In the genomic region with DNA sequence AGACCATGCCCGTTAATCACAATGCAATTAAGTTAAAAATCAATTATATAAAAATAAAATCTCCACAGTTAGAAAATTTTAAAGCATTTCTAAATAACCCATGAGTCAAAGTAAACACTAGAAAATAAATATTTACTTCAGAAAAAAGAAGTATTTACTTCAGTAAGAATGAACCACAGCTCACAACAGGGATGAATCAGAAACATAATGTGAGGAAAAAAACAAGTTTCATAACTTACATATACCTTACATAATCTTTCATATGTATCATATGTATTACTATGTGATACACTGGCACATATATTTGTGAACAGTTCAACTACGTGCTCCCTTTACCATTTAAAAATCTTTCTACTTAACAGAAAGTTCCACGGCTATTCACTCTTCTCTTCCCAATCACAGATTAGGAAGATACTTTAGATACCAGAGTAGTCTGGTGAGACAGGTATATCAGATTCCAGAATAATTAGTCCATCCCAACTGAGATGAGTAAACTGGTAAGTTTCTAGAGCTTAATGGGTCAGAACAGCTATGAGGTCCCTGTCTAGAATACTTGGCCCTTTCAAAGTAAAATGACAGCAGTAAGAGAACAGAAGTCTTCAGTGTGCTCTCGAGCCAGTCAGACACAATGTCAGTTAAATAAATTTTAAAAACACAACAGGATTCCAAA, we compare ENCODE assay signal across 22 cellular contexts.
DNase-seq lines count a peak whose midpoint lies in the region; ATAC-seq and TF ChIP-seq lines count a peak whose summit lies in the region.
"Had no signal": no experiment of that assay in that cellular context is flagged by ENCODE, and none has a peak within 500 bp of the region (broad histone marks: within the 10 kb centered on the region; RNA-seq: fewer than 3 reads in every experiment).

No MANE protein-coding gene starts in this region.

- H3K9me2 ChIP-seq in PC-3 (replicated peaks; ENCODE audit: low read length), result no peaks in the 10 kb centered on the region

- no peak for TF ChIP-seq CTCF in 22Rv1 (IDR thresholded peaks at IDR 0.05)
- no peak for TF ChIP-seq CTCF in PC-3 (conservative IDR thresholded peaks at IDR 0.05; ENCODE audit: low read depth, low read length)
- no peak for TF ChIP-seq CTCF in epithelial cell of esophagus (IDR thresholded peaks at IDR 0.05; ENCODE audit: insufficient read depth, low read depth, low read length, missing control alignments)

- H4K91ac ChIP-seq in mesenchymal stem cell (ENCODE audit: low read length), result no peak overlapping the region

- H2BK15ac ChIP-seq in mesenchymal stem cell (ENCODE audit: low read depth, poor library complexity, severe bottlenecking), result no peak overlapping the region

- H3K9ac ChIP-seq in PC-3 (ENCODE audit: low read length), result no peak overlapping the region
- peak overlapping the region; percentile 87 for H3K9ac ChIP-seq in mesenchymal stem cell (ENCODE audit: low read length)

- no peaks in the 10 kb centered on the region for H4K20me1 ChIP-seq in PC-3 (ENCODE audit: low read length)

- H3K4me1 ChIP-seq in PC-3 (ENCODE audit: insufficient read depth, low read length) (peaks cover 30% of the 10 kb centered on the region), mesenchymal stem cell (ENCODE audit: control insufficient read depth, insufficient read depth, low read depth, low read length) (peaks cover 1% of the 10 kb centered on the region)

- no peak overlapping the region for H3K4ac ChIP-seq in mesenchymal stem cell (ENCODE audit: low read depth in 1 of 2, low read length in 2 of 2)

- H3K14ac ChIP-seq in mesenchymal stem cell (ENCODE audit: low read length in 2 of 2), result no peak overlapping the region

- WGBS in mesenchymal stem cell, result no CpG with 5 or more reads among the region's 4 CpGs

- no peak overlapping the region for H3K18ac ChIP-seq in mesenchymal stem cell (ENCODE audit: low read depth in 1 of 2, low read length in 2 of 2)

- no peak overlapping the region for H3K23ac ChIP-seq in mesenchymal stem cell (ENCODE audit: low read length in 2 of 2)

- CTCF ChIA-PET in PC-3 (lab: Charles Lee), result no interaction called here

- no peak overlapping the region for H2BK120ac ChIP-seq in mesenchymal stem cell (ENCODE audit: low read depth, low read length)

- H3K79me2 ChIP-seq in PC-3 (ENCODE audit: low read length), result peaks cover 90% of the 10 kb centered on the region

- H3K79me1 ChIP-seq in mesenchymal stem cell (replicated peaks; ENCODE audit: low read length, poor library complexity, severe bottlenecking), result peaks cover 7% of the 10 kb centered on the region

- H3K27me3 ChIP-seq in PC-3 (ENCODE audit: low read length) (no peaks in the 10 kb centered on the region), mesenchymal stem cell (ENCODE audit: control insufficient read depth in 1 of 2, insufficient read depth in 1 of 2, low read length in 2 of 2) (no peaks in the 10 kb centered on the region)
- H3K27me3 ChIP-seq: esophagus muscularis mucosa, neutrophil, right atrium auricular region, upper lobe of left lung had no signal

- H3K4me2 ChIP-seq in PC-3 (ENCODE audit: low read length), result peak overlapping the region; percentile 54
- no peak overlapping the region for H3K4me2 ChIP-seq in mesenchymal stem cell (ENCODE audit: low read length, poor library complexity, severe bottlenecking)

- H2AFZ ChIP-seq in PC-3 (ENCODE audit: low read length) (no peak overlapping the region), mesenchymal stem cell (ENCODE audit: low read depth, low read length) (no peak overlapping the region)

- no peak overlapping the region for H2AK5ac ChIP-seq in mesenchymal stem cell (ENCODE audit: low read length, severe bottlenecking)

- DNase-seq in PC-3 (peak; percentile 48), epithelial cell of esophagus (ENCODE audit: low read depth) (peak; percentile 61), mesenchymal stem cell (peak; percentile 33), DMS 273 (lab: John Stamatoyannopoulos, UW; ENCODE audit: unreplicated experiment) (no peak), T1000 (lab: John Stamatoyannopoulos, UW) (no peak), cerebellum (ENCODE audit: low spot score) (no peak)
- DNase-seq: activated CD8-positive, alpha-beta T cell treated with anti-CD3 and anti-CD28 coated beads, Interleukin-2, amount 10 ng/mL, durations not matched to agents 7 days and 5 days; CD8-positive, alpha-beta T cell; head of caudate nucleus; immature natural killer cell; MV-4-11; NCI-H446; stimulated activated naive CD4-positive, alpha-beta T cell treated with Interleukin-2 at 50 U/mL for 16 hours; T-helper 1 cell; upper lobe of left lung; WERI-Rb-1 had no signal

- BruUV-seq in PC-3 (replicated peaks; lab: Mats Ljungman, UMichigan), result no TSS peak

- POLR2A ChIA-PET in PC-3 (lab: Charles Lee; ENCODE audit: unreplicated experiment), result interaction anchor here (0.5 kb wide), 1 partner anchor 59 kb away, joined by 6 read pairs; no protein-coding TSS in a partner anchor

- H2BK5ac ChIP-seq in mesenchymal stem cell (ENCODE audit: low read depth, low read length, poor library complexity, severe bottlenecking), result no peak overlapping the region

- intact Hi-C loops in PC-3 (cut with micrococcal nuclease), result loop anchor here (2.0 kb wide), 1 partner anchor 70 kb away; a partner anchor contains a TSS

- 0 out of 2 replicates have a peak, but pooled peaks cover under 1% of the 10 kb centered on the region for H3K36me3 ChIP-seq in PC-3 (ENCODE audit: low read depth, low read length)
- peaks cover 0 to 7% of the 10 kb centered on the region in 2 experiments for H3K36me3 ChIP-seq in mesenchymal stem cell (ENCODE audit: control insufficient read depth in 1 of 2, insufficient read depth in 2 of 2, low read depth in 1 of 2, low read length in 2 of 2)
- H3K36me3 ChIP-seq: esophagus muscularis mucosa, neutrophil, right atrium auricular region, upper lobe of left lung, WERI-Rb-1 had no signal

- no peak overlapping the region for H4K8ac ChIP-seq in mesenchymal stem cell (ENCODE audit: low read length)

- peak overlapping the region; percentile 21; the same call in 1 of the 2 replicates for H3K4me3 ChIP-seq in PC-3 (ENCODE audit: low read length)
- H3K4me3 ChIP-seq in epithelial cell of esophagus (ENCODE audit: low read length), result no peak overlapping the region
- H3K4me3 ChIP-seq in mesenchymal stem cell (ENCODE audit: insufficient read depth in 1 of 2, low read depth in 1 of 2, low read length in 2 of 2), result no peak overlapping the region
- H3K4me3 ChIP-seq: esophagus muscularis mucosa, right atrium auricular region, upper lobe of left lung had no signal

- H3K27ac ChIP-seq in 22Rv1, result peak overlapping the region; percentile 62
- H3K27ac ChIP-seq in PC-3 (ENCODE audit: low read length), result peak overlapping the region; percentile 20
- no peak overlapping the region for H3K27ac ChIP-seq in mesenchymal stem cell (ENCODE audit: low read length, poor library complexity, severe bottlenecking)
- H3K27ac ChIP-seq: esophagus muscularis mucosa, neutrophil, WERI-Rb-1 had no signal

- ATAC-seq in PC-3 (peak; percentile 68), GM21423 (IDR thresholded peaks at IDR 0.05; ENCODE audit: unreplicated experiment) (no peak)
- ATAC-seq: activated CD8-positive, alpha-beta T cell treated with anti-CD3 and anti-CD28 coated beads, Interleukin-2, amount 10 ng/mL, durations not matched to agents 7 days and 5 days; CD8-positive, alpha-beta T cell; HCT116 had no signal

- H3K9me3 ChIP-seq in PC-3 (ENCODE audit: low read length) (no peaks in the 10 kb centered on the region), mesenchymal stem cell (ENCODE audit: control insufficient read depth, low read length) (no peaks in the 10 kb centered on the region)
- H3K9me3 ChIP-seq: esophagus muscularis mucosa, neutrophil, upper lobe of left lung had no signal

- H3F3A ChIP-seq in PC-3 (ENCODE audit: low read length, unreplicated experiment), result no peaks in the 10 kb centered on the region

- no peak overlapping the region for H2BK12ac ChIP-seq in mesenchymal stem cell (ENCODE audit: low read length in 2 of 2)

Comparison
In these comparisons a context has a peak if more than half of its experiments do, and no peak if none do; other contexts are left out.
1. DNase-seq: peak in PC-3 (single experiment), epithelial cell of esophagus (single experiment) and mesenchymal stem cell (single experiment); none in DMS 273 (single experiment), T1000 (single experiment) and cerebellum (single experiment).